22 cellular contexts compared by ENCODE assay signal in genomic region chr6:105500693-105501092, GRCh38.
DNase-seq lines count a peak whose midpoint lies in the region; ATAC-seq, FAIRE-seq and TF ChIP-seq lines count a peak whose summit lies in the region.
"Had no signal": no experiment of that assay in that cellular context is flagged by ENCODE, and none has a peak within 500 bp of the region (broad histone marks: within the 10 kb centered on the region; RNA-seq: fewer than 3 reads in every experiment).

No MANE protein-coding gene starts in this region.

- WGBS in GM12878 (ENCODE audit: insufficient coverage, insufficient replicate concordance, low lambda C conversion rate, missing lambda C conversion rate), result 85% methylated on average over 1 of the region's 1 CpG

- RAD21 ChIA-PET in GM12878 (lab: Charles Lee; ENCODE audit: unreplicated experiment), result no interaction called here

- H3K4me2 ChIP-seq in GM12878 (ENCODE audit: control insufficient read depth, insufficient read depth) (no peak overlapping the region), keratinocyte (ENCODE audit: control insufficient read depth, extremely low read depth, insufficient read depth, low read depth, low read length) (no peak overlapping the region)

- DNase-seq in AG10803 (ENCODE audit: low read depth) (no peak), HEK293T (ENCODE audit: extremely low spot score) (peak; percentile 15), GM12878 (ENCODE audit: low read depth, low spot score) (no peak), keratinocyte (ENCODE audit: low read depth, low spot score) (no peak), H54 (ENCODE audit: insufficient read length, low spot score) (no peak), hippocampal formation (lab: John Stamatoyannopoulos, UW) (no peak)
- DNase-seq: activated CD8-positive, alpha-beta memory T cell treated with anti-CD3 and anti-CD28 coated beads, Interleukin-2, amount 10 ng/mL, durations not matched to agents 7 days and 5 days; activated naive CD4-positive, alpha-beta T cell treated with anti-CD3 and anti-CD28 coated beads, Interleukin-2, amount 10 ng/mL, durations not matched to agents 7 days and 5 days; amygdala; caudate nucleus; CD8-positive, alpha-beta memory T cell; DMS79 treated with DMSO at 0.1 percent for 48 hours; GOT3; left ventricle myocardium superior; mucosa of descending colon; NCI-H524 treated with DMSO at 0.1 percent for 48 hours; SHP77 treated with DMSO at 0.1 percent for 48 hours; stimulated activated CD4-positive, alpha-beta T cell treated with anti-CD3 and anti-CD28 coated beads, Interleukin-1b, Interleukin-23, amount 100 ng/mL, for 48 hours; T-cell had no signal

- H2AFZ ChIP-seq in GM12878 (ENCODE audit: control insufficient read depth, low read depth, low read length) (no peak overlapping the region), keratinocyte (ENCODE audit: control insufficient read depth, low read length) (no peak overlapping the region)

- no peak for TF ChIP-seq RAD21 in GM12878 (IDR thresholded peaks at IDR 0.05; ENCODE audit: insufficient read depth, low read depth, low read length)

- in situ Hi-C loops in GM12878 (cut with MboI), result no loop called here

- TF ChIP-seq EP300 in GM12878 (IDR thresholded peaks at IDR 0.05; ENCODE audit: borderline replicate concordance in 1 of 2, control insufficient read depth in 1 of 2, low read depth in 2 of 2, low read length in 2 of 2), result no peak

- CTCF ChIA-PET in HEK293T (lab: Yijun Ruan, JAX), result no interaction called here
- CTCF ChIA-PET in GM12878 (lab: Yijun Ruan, JAX), result interaction anchor here (0.6 to 1.4 kb wide), 3 partner anchors 10 to 722 kb away, joined by 3 read pairs; no protein-coding TSS in a partner anchor

- H3K36me3 ChIP-seq in GM12878 (ENCODE audit: control insufficient read depth in 2 of 2, insufficient read depth in 2 of 2, low read length in 1 of 2), result no peaks in the 10 kb centered on the region
- H3K36me3 ChIP-seq in keratinocyte (ENCODE audit: control insufficient read depth in 2 of 2, extremely low read depth in 1 of 2, insufficient read depth in 2 of 2, low read length in 2 of 2), result no peaks in the 10 kb centered on the region

- BruUV-seq in GM12878 (replicated peaks; lab: Mats Ljungman, UMichigan), result no TSS peak

- H3K27ac ChIP-seq in GM12878 (ENCODE audit: control insufficient read depth, insufficient read depth) (no peak overlapping the region), keratinocyte (ENCODE audit: control insufficient read depth, insufficient read depth, low read length) (no peak overlapping the region)

- H3K79me2 ChIP-seq in GM12878 (ENCODE audit: control insufficient read depth, insufficient read depth, low read length), result no peaks in the 10 kb centered on the region
- no peaks in the 10 kb centered on the region for H3K79me2 ChIP-seq in keratinocyte (ENCODE audit: control insufficient read depth, insufficient read depth, low read length)

- H3K27me3 ChIP-seq in GM12878 (replicated peaks in 1 of 2; ENCODE audit: control insufficient read depth in 2 of 2, insufficient read depth in 2 of 2, low read length in 1 of 2) (peaks cover 0 to 2% of the 10 kb centered on the region in 2 experiments; a peak in 2 of 4 replicates), keratinocyte (ENCODE audit: control insufficient read depth, extremely low read depth, insufficient read depth, low read length) (no peaks in the 10 kb centered on the region)

- no peak for FAIRE-seq in GM12878 (lab: Jason Lieb, UNC)
- peak; percentile 36 for FAIRE-seq in keratinocyte (lab: Jason Lieb, UNC)
- no peak for FAIRE-seq in H54 (lab: Jason Lieb, UNC)
- FAIRE-seq: TTC549 had no signal

- POLR2A ChIA-PET in HEK293T (lab: Yijun Ruan, JAX) (no interaction called here), GM12878 (lab: Charles Lee) (no interaction called here)

- H3K9ac ChIP-seq in GM12878 (ENCODE audit: control insufficient read depth, insufficient read depth, low read length) (no peak overlapping the region), keratinocyte (ENCODE audit: control insufficient read depth, extremely low read depth, insufficient read depth, low read length) (no peak overlapping the region)

- TF ChIP-seq CTCF in AG10803 (conservative IDR thresholded peaks at IDR 0.05; ENCODE audit: low read length), result 0 out of 2 replicates have a peak, but pooled peaks have one; percentile 6
- TF ChIP-seq CTCF in GM12878 (IDR thresholded peaks at IDR 0.05 in 2 of 3, conservative IDR thresholded peaks at IDR 0.05 in 1 of 3; ENCODE audit: control insufficient read depth in 2 of 3, extremely low read depth in 1 of 3, insufficient read depth in 1 of 3, low read depth in 3 of 3, low read length in 3 of 3), result no peak
- TF ChIP-seq CTCF in keratinocyte (optimal IDR thresholded peaks at IDR 0.05 in 1 of 3, IDR thresholded peaks at IDR 0.05 in 1 of 3, conservative IDR thresholded peaks at IDR 0.05 in 1 of 3; ENCODE audit: extremely low read depth in 1 of 3, insufficient read depth in 2 of 3, low read length in 3 of 3), result no peak

- H4K20me1 ChIP-seq in GM12878 (ENCODE audit: control insufficient read depth, insufficient read depth) (no peaks in the 10 kb centered on the region), keratinocyte (ENCODE audit: control insufficient read depth, extremely low read depth, insufficient read depth, low read length) (no peaks in the 10 kb centered on the region)

- peak; percentile 39; the same call in 1 of the 3 replicates for ATAC-seq in GM12878
- ATAC-seq in HG03108 (IDR thresholded peaks at IDR 0.05; ENCODE audit: unreplicated experiment), result no peak
- ATAC-seq in activated CD4-positive, CD25-positive, alpha-beta regulatory T cell treated with anti-CD3 and anti-CD28 coated beads, Interleukin-2, amount 50 U/mL, for 24 hours, result no peak
- ATAC-seq: activated CD8-positive, alpha-beta memory T cell treated with anti-CD3 and anti-CD28 coated beads, Interleukin-2, amount 10 ng/mL, durations not matched to agents 7 days and 5 days; left ventricle myocardium superior; mucosa of descending colon; T-cell had no signal

- intact Hi-C loops in GM12878 (cut with micrococcal nuclease; ENCODE audit: unreplicated experiment), result no loop called here

- dilution Hi-C loops in keratinocyte (cut with MboI; ENCODE audit: extremely low pct_ligation_motif_present, low sequenced_read_pairs), result no loop called here

- H3K9me1 ChIP-seq in keratinocyte (ENCODE audit: control insufficient read depth, extremely low read depth, insufficient read depth, low read length), result no peaks in the 10 kb centered on the region

- H3K9me3 ChIP-seq in GM12878 (replicated peaks; ENCODE audit: control insufficient read depth, insufficient read depth, low read length) (no peaks in the 10 kb centered on the region; the same call in 2 of the 3 replicates), keratinocyte (ENCODE audit: control insufficient read depth, low read depth, low read length) (no peaks in the 10 kb centered on the region)
- H3K9me3 ChIP-seq: mucosa of descending colon had no signal

- no peak for TF ChIP-seq POLR2A in GM12878 (IDR thresholded peaks at IDR 0.05; ENCODE audit: low read depth, low read length)
- no peak for TF ChIP-seq POLR2A in H54 (IDR thresholded peaks at IDR 0.05; ENCODE audit: low read depth, low read length)

- SMC1A ChIA-PET in GM12878 (lab: Charles Lee; ENCODE audit: uncharacterized antibody, unreplicated experiment), result interaction anchor here (1.0 to 6.5 kb wide), 7 partner anchors 10 to 249 kb away, joined by 3 to 42 read pairs (median 4); no protein-coding TSS in a partner anchor

- H3K4me3 ChIP-seq in AG10803 (ENCODE audit: low read length) (no peak overlapping the region), GM12878 (no peak overlapping the region), keratinocyte (ENCODE audit: control insufficient read depth in 2 of 3, extremely low read depth in 1 of 3, insufficient read depth in 2 of 3, low read depth in 1 of 3, low read length in 3 of 3) (no peak overlapping the region)
- H3K4me3 ChIP-seq: mucosa of descending colon had no signal

- H3K4me1 ChIP-seq in GM12878 (ENCODE audit: control insufficient read depth, insufficient read depth, low read length), result peaks cover 6% of the 10 kb centered on the region
- H3K4me1 ChIP-seq in keratinocyte (ENCODE audit: control insufficient read depth, extremely low read depth, insufficient read depth, low read length), result peaks cover 7% of the 10 kb centered on the region

TF ChIP-seq in HEK293T, 16 proteins besides CTCF, POLR2A, EP300 and RAD21:
- no peak for TF ChIP-seq L3MBTL2 (conservative IDR thresholded peaks at IDR 0.05)
- no peak for TF ChIP-seq FOXK2 (IDR thresholded peaks at IDR 0.05)
- TF ChIP-seq PKNOX1 (IDR thresholded peaks at IDR 0.05), result no peak
- no peak for TF ChIP-seq SUZ12 (IDR thresholded peaks at IDR 0.05)
- no peak for TF ChIP-seq ELF4 (IDR thresholded peaks at IDR 0.05)
TF ChIP-seq in HEK293T: peak in this region for 0.

TF ChIP-seq in GM12878, 131 proteins besides CTCF, POLR2A, EP300 and RAD21:
- no peak for TF ChIP-seq RB1 (IDR thresholded peaks at IDR 0.05; ENCODE audit: borderline replicate concordance)
TF ChIP-seq in GM12878: peak in this region for 0.
